ENCODE assay signal across 1 cellular context in genomic region chr13:46140044-46140443, GRCh38.
TF ChIP-seq lines count a peak whose summit lies in the region.

No MANE protein-coding gene starts in this region.

TF ChIP-seq in HepG2, 621 proteins besides CTCF, POLR2A, EP300 and RAD21:
- TF ChIP-seq HINFP (CRISPR knock-in tag; IDR thresholded peaks at IDR 0.05; ENCODE audit: low read depth) (no peak), ZBTB4 (CRISPR knock-in tag; IDR thresholded peaks at IDR 0.05; ENCODE audit: borderline replicate concordance) (no peak), ZNF431 (CRISPR knock-in tag; IDR thresholded peaks at IDR 0.05; ENCODE audit: borderline replicate concordance, low read depth) (no peak), CHD2 (IDR thresholded peaks at IDR 0.05; ENCODE audit: low read depth, low read length) (no peak), TOPORS (CRISPR knock-in tag; IDR thresholded peaks at IDR 0.05) (no peak), MAFF (IDR thresholded peaks at IDR 0.05; ENCODE audit: low read depth, low read length) (no peak), PITX1 (CRISPR knock-in tag; IDR thresholded peaks at IDR 0.05) (no peak), KLF11 (CRISPR knock-in tag; IDR thresholded peaks at IDR 0.05) (no peak), U2AF2 (IDR thresholded peaks at IDR 0.05; ENCODE audit: low read depth, low read length) (no peak), ZHX1 (CRISPR knock-in tag; IDR thresholded peaks at IDR 0.05; ENCODE audit: low read depth) (no peak), ZNF703 (CRISPR knock-in tag; IDR thresholded peaks at IDR 0.05; ENCODE audit: borderline replicate concordance) (no peak), E2F5 (CRISPR knock-in tag; conservative IDR thresholded peaks at IDR 0.05) (no peak), FOXA1 (IDR thresholded peaks at IDR 0.05) (no peak), FOXA1 (CRISPR knock-in tag; IDR thresholded peaks at IDR 0.05) (no peak), ZNF496 (CRISPR knock-in tag; IDR thresholded peaks at IDR 0.05; ENCODE audit: insufficient replicate concordance) (no peak), ZNF782 (CRISPR knock-in tag; IDR thresholded peaks at IDR 0.05; ENCODE audit: borderline replicate concordance) (no peak)
- TF ChIP-seq, protein P1, sequence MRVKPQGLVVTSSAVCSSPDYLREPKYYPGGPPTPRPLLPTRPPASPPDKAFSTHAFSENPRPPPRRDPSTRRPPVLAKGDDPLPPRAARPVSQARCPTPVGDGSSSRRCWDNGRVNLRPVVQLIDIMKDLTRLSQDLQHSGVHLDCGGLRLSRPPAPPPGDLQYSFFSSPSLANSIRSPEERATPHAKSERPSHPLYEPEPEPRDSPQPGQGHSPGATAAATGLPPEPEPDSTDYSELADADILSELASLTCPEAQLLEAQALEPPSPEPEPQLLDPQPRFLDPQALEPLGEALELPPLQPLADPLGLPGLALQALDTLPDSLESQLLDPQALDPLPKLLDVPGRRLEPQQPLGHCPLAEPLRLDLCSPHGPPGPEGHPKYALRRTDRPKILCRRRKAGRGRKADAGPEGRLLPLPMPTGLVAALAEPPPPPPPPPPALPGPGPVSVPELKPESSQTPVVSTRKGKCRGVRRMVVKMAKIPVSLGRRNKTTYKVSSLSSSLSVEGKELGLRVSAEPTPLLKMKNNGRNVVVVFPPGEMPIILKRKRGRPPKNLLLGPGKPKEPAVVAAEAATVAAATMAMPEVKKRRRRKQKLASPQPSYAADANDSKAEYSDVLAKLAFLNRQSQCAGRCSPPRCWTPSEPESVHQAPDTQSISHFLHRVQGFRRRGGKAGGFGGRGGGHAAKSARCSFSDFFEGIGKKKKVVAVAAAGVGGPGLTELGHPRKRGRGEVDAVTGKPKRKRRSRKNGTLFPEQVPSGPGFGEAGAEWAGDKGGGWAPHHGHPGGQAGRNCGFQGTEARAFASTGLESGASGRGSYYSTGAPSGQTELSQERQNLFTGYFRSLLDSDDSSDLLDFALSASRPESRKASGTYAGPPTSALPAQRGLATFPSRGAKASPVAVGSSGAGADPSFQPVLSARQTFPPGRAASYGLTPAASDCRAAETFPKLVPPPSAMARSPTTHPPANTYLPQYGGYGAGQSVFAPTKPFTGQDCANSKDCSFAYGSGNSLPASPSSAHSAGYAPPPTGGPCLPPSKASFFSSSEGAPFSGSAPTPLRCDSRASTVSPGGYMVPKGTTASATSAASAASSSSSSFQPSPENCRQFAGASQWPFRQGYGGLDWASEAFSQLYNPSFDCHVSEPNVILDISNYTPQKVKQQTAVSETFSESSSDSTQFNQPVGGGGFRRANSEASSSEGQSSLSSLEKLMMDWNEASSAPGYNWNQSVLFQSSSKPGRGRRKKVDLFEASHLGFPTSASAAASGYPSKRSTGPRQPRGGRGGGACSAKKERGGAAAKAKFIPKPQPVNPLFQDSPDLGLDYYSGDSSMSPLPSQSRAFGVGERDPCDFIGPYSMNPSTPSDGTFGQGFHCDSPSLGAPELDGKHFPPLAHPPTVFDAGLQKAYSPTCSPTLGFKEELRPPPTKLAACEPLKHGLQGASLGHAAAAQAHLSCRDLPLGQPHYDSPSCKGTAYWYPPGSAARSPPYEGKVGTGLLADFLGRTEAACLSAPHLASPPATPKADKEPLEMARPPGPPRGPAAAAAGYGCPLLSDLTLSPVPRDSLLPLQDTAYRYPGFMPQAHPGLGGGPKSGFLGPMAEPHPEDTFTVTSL (CRISPR knock-in tag; IDR thresholded peaks at IDR 0.05; ENCODE audit: borderline replicate concordance), result no peak
- TF ChIP-seq, protein P2, sequence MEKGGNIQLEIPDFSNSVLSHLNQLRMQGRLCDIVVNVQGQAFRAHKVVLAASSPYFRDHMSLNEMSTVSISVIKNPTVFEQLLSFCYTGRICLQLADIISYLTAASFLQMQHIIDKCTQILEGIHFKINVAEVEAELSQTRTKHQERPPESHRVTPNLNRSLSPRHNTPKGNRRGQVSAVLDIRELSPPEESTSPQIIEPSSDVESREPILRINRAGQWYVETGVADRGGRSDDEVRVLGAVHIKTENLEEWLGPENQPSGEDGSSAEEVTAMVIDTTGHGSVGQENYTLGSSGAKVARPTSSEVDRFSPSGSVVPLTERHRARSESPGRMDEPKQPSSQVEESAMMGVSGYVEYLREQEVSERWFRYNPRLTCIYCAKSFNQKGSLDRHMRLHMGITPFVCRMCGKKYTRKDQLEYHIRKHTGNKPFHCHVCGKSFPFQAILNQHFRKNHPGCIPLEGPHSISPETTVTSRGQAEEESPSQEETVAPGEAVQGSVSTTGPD (CRISPR knock-in tag; IDR thresholded peaks at IDR 0.05), result no peak
- TF ChIP-seq, protein P3, sequence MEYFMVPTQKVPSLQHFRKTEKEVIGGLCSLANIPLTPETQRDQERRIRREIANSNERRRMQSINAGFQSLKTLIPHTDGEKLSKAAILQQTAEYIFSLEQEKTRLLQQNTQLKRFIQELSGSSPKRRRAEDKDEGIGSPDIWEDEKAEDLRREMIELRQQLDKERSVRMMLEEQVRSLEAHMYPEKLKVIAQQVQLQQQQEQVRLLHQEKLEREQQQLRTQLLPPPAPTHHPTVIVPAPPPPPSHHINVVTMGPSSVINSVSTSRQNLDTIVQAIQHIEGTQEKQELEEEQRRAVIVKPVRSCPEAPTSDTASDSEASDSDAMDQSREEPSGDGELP (IDR thresholded peaks at IDR 0.05; ENCODE audit: borderline replicate concordance, low read depth), result no peak
- TF ChIP-seq, protein P4, sequence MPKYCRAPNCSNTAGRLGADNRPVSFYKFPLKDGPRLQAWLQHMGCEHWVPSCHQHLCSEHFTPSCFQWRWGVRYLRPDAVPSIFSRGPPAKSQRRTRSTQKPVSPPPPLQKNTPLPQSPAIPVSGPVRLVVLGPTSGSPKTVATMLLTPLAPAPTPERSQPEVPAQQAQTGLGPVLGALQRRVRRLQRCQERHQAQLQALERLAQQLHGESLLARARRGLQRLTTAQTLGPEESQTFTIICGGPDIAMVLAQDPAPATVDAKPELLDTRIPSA (CRISPR knock-in tag; IDR thresholded peaks at IDR 0.05; ENCODE audit: borderline replicate concordance), result no peak
- TF ChIP-seq, protein P5, sequence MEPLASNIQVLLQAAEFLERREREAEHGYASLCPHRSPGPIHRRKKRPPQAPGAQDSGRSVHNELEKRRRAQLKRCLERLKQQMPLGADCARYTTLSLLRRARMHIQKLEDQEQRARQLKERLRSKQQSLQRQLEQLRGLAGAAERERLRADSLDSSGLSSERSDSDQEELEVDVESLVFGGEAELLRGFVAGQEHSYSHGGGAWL (CRISPR knock-in tag; IDR thresholded peaks at IDR 0.05), result no peak
